Comparison of ENCODE assay signal across 15 cellular contexts in genomic region chr15:89346516-89346915, GRCh38. TPM values are rescaled to one million over a fixed set of nuclear protein-coding genes. Genes with fewer than 3 reads are reported as not detected.
DNase-seq lines count a peak whose midpoint lies in the region; ATAC-seq and TF ChIP-seq lines count a peak whose summit lies in the region.
"Had no signal": no experiment of that assay in that cellular context is flagged by ENCODE, and none has a peak within 500 bp of the region (broad histone marks: within the 10 kb centered on the region; RNA-seq: fewer than 3 reads in every experiment).

No MANE protein-coding gene starts in this region.

- H3K23ac ChIP-seq in IMR-90 (ENCODE audit: low read depth, low read length), result no peak overlapping the region

- H4K5ac ChIP-seq in IMR-90 (ENCODE audit: low read depth, low read length), result no peak overlapping the region

- H2AK5ac ChIP-seq in IMR-90 (ENCODE audit: low read depth, low read length), result no peak overlapping the region

- H3K4me1 ChIP-seq in GM23338 (ENCODE audit: insufficient read depth) (peaks cover 10% of the 10 kb centered on the region), IMR-90 (ENCODE audit: control insufficient read depth, insufficient read depth, low read length) (no peaks in the 10 kb centered on the region), endodermal cell (ENCODE audit: control insufficient read depth, insufficient read depth, low read length) (peaks cover 10% of the 10 kb centered on the region), osteoblast (ENCODE audit: insufficient read depth, low read length) (no peaks in the 10 kb centered on the region), tibial artery (no peaks in the 10 kb centered on the region)

- H2BK20ac ChIP-seq in IMR-90 (ENCODE audit: low read depth, low read length), result no peak overlapping the region

- no peak for TF ChIP-seq RAD21 in IMR-90 (IDR thresholded peaks at IDR 0.05; ENCODE audit: low read length)

- WGBS in IMR-90 (ENCODE audit: extremely low coverage in 2 of 2, insufficient read length in 1 of 2), 2 experiments, result 61% methylated on average over 3 of the region's 7 CpGs; no CpG with 5 or more reads in 1 of the 2 experiments
- whole genome bisulfite sequencing in endodermal cell (ENCODE audit: insufficient coverage in 1 of 2, insufficient read length in 1 of 2), 2 experiments, result 34 to 49% methylated on average over 4 to 7 of the region's 7 CpGs

- no peak overlapping the region for H2BK15ac ChIP-seq in IMR-90 (ENCODE audit: low read depth, low read length)

- peak; percentile 83 for DNase-seq in GM23338 (ENCODE audit: low spot score)
- DNase-seq in IMR-90, result no peak
- DNase-seq in endodermal cell, result peak; percentile 86
- peak; percentile 68 for DNase-seq in osteoblast (ENCODE audit: insufficient read length, low spot score, missing footprints)
- DNase-seq in GDM1 (lab: John Stamatoyannopoulos, UW), result no peak
- no peak for DNase-seq in tibial artery
- no peak for DNase-seq in AG08396 (ENCODE audit: low spot score)
- DNase-seq: NCI-H146, NCI-H2081 treated with DMSO at 0.1 percent for 48 hours, NCI-H345, NCI-H526 treated with DMSO at 0.1 percent for 48 hours, PC-9, SHP77 had no signal

- in situ Hi-C loops in IMR-90 (cut with MboI; ENCODE audit: low sequenced_read_pairs), result no loop called here

- dilution Hi-C loops in IMR-90 (cut with HindIII; ENCODE audit: low sequenced_read_pairs, unreplicated experiment), result no loop called here

- H3K27me3 ChIP-seq in GM23338 (ENCODE audit: insufficient read depth) (peaks cover 4% of the 10 kb centered on the region; the same call in 1 of the 2 replicates), IMR-90 (ENCODE audit: control insufficient read depth, insufficient read depth, low read length) (peaks cover 51% of the 10 kb centered on the region), endodermal cell (ENCODE audit: control insufficient read depth, insufficient read depth, low read length, poor library complexity, severe bottlenecking) (peaks cover 30% of the 10 kb centered on the region), osteoblast (ENCODE audit: insufficient read depth, low read length) (peaks cover 44% of the 10 kb centered on the region), tibial artery (peaks cover 0 to 62% of the 10 kb centered on the region in 2 donors)
- H3K27me3 ChIP-seq: BLaER1 treated with 17β-estradiol and CSF1 and Interleukin-3, amounts not matched to agents 10 nM and 100 nM had no signal

- H3K56ac ChIP-seq in IMR-90 (ENCODE audit: extremely low read depth, insufficient read depth, low read length), result no peak overlapping the region

- H3K79me1 ChIP-seq in IMR-90 (ENCODE audit: low read depth in 1 of 2, low read length in 2 of 2), result no peaks in the 10 kb centered on the region

- H3K9ac ChIP-seq in IMR-90 (ENCODE audit: low read depth, low read length), result no peak overlapping the region
- H3K9ac ChIP-seq in endodermal cell (ENCODE audit: extremely low read depth, low read length, poor library complexity, severe bottlenecking), result no peak overlapping the region
- H3K9ac ChIP-seq: BLaER1 treated with 17β-estradiol and CSF1 and Interleukin-3, amounts not matched to agents 10 nM and 100 nM had no signal

- no peaks in the 10 kb centered on the region for H3K9me1 ChIP-seq in IMR-90 (ENCODE audit: insufficient read depth, low read length)

- no peaks in the 10 kb centered on the region for H3K36me3 ChIP-seq in GM23338 (ENCODE audit: insufficient read depth)
- H3K36me3 ChIP-seq in IMR-90 (ENCODE audit: control insufficient read depth, insufficient read depth, low read length), result no peaks in the 10 kb centered on the region
- no peaks in the 10 kb centered on the region for H3K36me3 ChIP-seq in endodermal cell (ENCODE audit: control insufficient read depth, insufficient read depth, low read length)
- no peaks in the 10 kb centered on the region for H3K36me3 ChIP-seq in osteoblast (ENCODE audit: insufficient read depth, low read length)
- no peaks in the 10 kb centered on the region for H3K36me3 ChIP-seq in tibial artery
- H3K36me3 ChIP-seq: BLaER1 treated with 17β-estradiol and CSF1 and Interleukin-3, amounts not matched to agents 10 nM and 100 nM had no signal

- POLR2A ChIA-PET in IMR-90 (lab: Charles Lee; ENCODE audit: unreplicated experiment), result no interaction called here

- TF ChIP-seq CTCF in GM23338 (conservative IDR thresholded peaks at IDR 0.05; ENCODE audit: low read depth in 2 of 2), result no peak
- no peak for TF ChIP-seq CTCF in IMR-90 (conservative IDR thresholded peaks at IDR 0.05; ENCODE audit: low read depth, low read length)
- no peak for TF ChIP-seq CTCF in endodermal cell (conservative IDR thresholded peaks at IDR 0.05)
- TF ChIP-seq CTCF in osteoblast (IDR thresholded peaks at IDR 0.05; ENCODE audit: extremely low read depth, low read depth, low read length), result no peak
- TF ChIP-seq CTCF in tibial artery (IDR thresholded peaks at IDR 0.05), result no peak

- H3K9me3 Mint-ChIP-seq in GM23338, result no peaks in the 10 kb centered on the region
- no peaks in the 10 kb centered on the region for H3K9me3 Mint-ChIP-seq in endodermal cell

- no peak overlapping the region for H4K8ac ChIP-seq in IMR-90 (ENCODE audit: low read depth in 2 of 2, low read length in 2 of 2)

- no peaks in the 10 kb centered on the region for H3F3A ChIP-seq in GM23338 (replicated peaks; ENCODE audit: low read depth)

- H3K4me2 ChIP-seq in GM23338, result no peak overlapping the region
- no peak overlapping the region for H3K4me2 ChIP-seq in IMR-90 (ENCODE audit: low read depth, low read length)
- H3K4me2 ChIP-seq in osteoblast (ENCODE audit: insufficient read depth, low read length), result no peak overlapping the region
- H3K4me2 ChIP-seq: BLaER1 treated with 17β-estradiol and CSF1 and Interleukin-3, amounts not matched to agents 10 nM and 100 nM; PC-9 had no signal

- H3K4ac ChIP-seq in IMR-90 (ENCODE audit: low read depth, low read length), result no peak overlapping the region

- no peak overlapping the region for H2BK5ac ChIP-seq in IMR-90 (ENCODE audit: low read depth, low read length, poor library complexity, severe bottlenecking)

- H3K27me3 Mint-ChIP-seq in GM23338 (ENCODE audit: insufficient read depth, low read depth, poor library complexity), result peaks cover 6% of the 10 kb centered on the region
- peaks cover 43% of the 10 kb centered on the region for H3K27me3 Mint-ChIP-seq in endodermal cell (ENCODE audit: insufficient read depth)

- no peak overlapping the region for H3K14ac ChIP-seq in IMR-90 (replicated peaks; ENCODE audit: low read depth, low read length)

- H3K4me3 ChIP-seq in GM23338, result no peak overlapping the region
- no peak overlapping the region for H3K4me3 ChIP-seq in IMR-90 (ENCODE audit: insufficient read depth, low read depth, low read length)
- no peak overlapping the region for H3K4me3 ChIP-seq in endodermal cell (ENCODE audit: low read length)
- H3K4me3 ChIP-seq in osteoblast (ENCODE audit: insufficient read depth, low read length), result no peak overlapping the region
- H3K4me3 ChIP-seq in tibial artery, result no peak overlapping the region
- H3K4me3 ChIP-seq: BLaER1 treated with 17β-estradiol and CSF1 and Interleukin-3, amounts not matched to agents 10 nM and 100 nM; PC-9 had no signal

- H3K79me2 ChIP-seq in GM23338 (replicated peaks; ENCODE audit: insufficient read depth), result no peaks in the 10 kb centered on the region
- H3K79me2 ChIP-seq in osteoblast (ENCODE audit: insufficient read depth, low read length), result no peaks in the 10 kb centered on the region

- H4K20me1 ChIP-seq in GM23338 (replicated peaks; ENCODE audit: insufficient read depth) (no peaks in the 10 kb centered on the region), IMR-90 (ENCODE audit: insufficient read depth, low read length) (no peaks in the 10 kb centered on the region), osteoblast (ENCODE audit: insufficient read depth, low read length) (peaks cover 4% of the 10 kb centered on the region)
- H4K20me1 ChIP-seq: BLaER1 treated with 17β-estradiol and CSF1 and Interleukin-3, amounts not matched to agents 10 nM and 100 nM had no signal

- CTCF ChIA-PET in IMR-90 (lab: Yijun Ruan, JAX), result interaction anchor here (0.9 kb wide), 1 partner anchor 10 kb away, joined by 4 read pairs; no protein-coding TSS in a partner anchor

- no peak overlapping the region for H2BK120ac ChIP-seq in IMR-90 (ENCODE audit: low read depth, low read length)

- H3K4me1 Mint-ChIP-seq in GM23338 (peaks cover 8% of the 10 kb centered on the region; the same call in 2 of the 3 replicates), endodermal cell (no peaks in the 10 kb centered on the region)

- no peak overlapping the region for H3K27ac ChIP-seq in GM23338 (ENCODE audit: low read depth)
- no peak overlapping the region for H3K27ac ChIP-seq in IMR-90 (ENCODE audit: insufficient read depth, low read length)
- no peak overlapping the region for H3K27ac ChIP-seq in endodermal cell (ENCODE audit: low read depth, low read length)
- H3K27ac ChIP-seq in osteoblast (ENCODE audit: low read depth, low read length), result no peak overlapping the region
- H3K27ac ChIP-seq in tibial artery, result no peak overlapping the region
- H3K27ac ChIP-seq: BLaER1 treated with 17β-estradiol and CSF1 and Interleukin-3, amounts not matched to agents 10 nM and 100 nM; HL-60; PC-9 had no signal

- no peak overlapping the region for H2AK9ac ChIP-seq in IMR-90 (replicated peaks; ENCODE audit: low read depth, low read length, poor library complexity)

- H3K18ac ChIP-seq in IMR-90 (ENCODE audit: low read depth, low read length), result no peak overlapping the region

- H4K91ac ChIP-seq in IMR-90 (ENCODE audit: insufficient read depth, low read depth, low read length), result no peak overlapping the region

- H3K36me3 Mint-ChIP-seq in GM23338 (ENCODE audit: low read depth) (no peaks in the 10 kb centered on the region), endodermal cell (ENCODE audit: low read depth) (no peaks in the 10 kb centered on the region)

- intact Hi-C loops in IMR-90 (cut with micrococcal nuclease) (no loop called here), tibial artery (cut with DNase I; ENCODE audit: low total_unique reads) (no loop called here)

- no peaks in the 10 kb centered on the region for H3K9me3 ChIP-seq in IMR-90 (ENCODE audit: control insufficient read depth, insufficient read depth, low read length)
- no peaks in the 10 kb centered on the region for H3K9me3 ChIP-seq in endodermal cell (ENCODE audit: control insufficient read depth, low read length)
- H3K9me3 ChIP-seq in osteoblast (ENCODE audit: low read depth, low read length), result no peaks in the 10 kb centered on the region
- H3K9me3 ChIP-seq in tibial artery, result no peaks in the 10 kb centered on the region
- H3K9me3 ChIP-seq: BLaER1 treated with 17β-estradiol and CSF1 and Interleukin-3, amounts not matched to agents 10 nM and 100 nM had no signal

- no TSS peak for BruUV-seq in IMR-90 (replicated peaks; lab: Mats Ljungman, UMichigan)

- ATAC-seq in GM23338 (peak; percentile 98), IMR-90 (ENCODE audit: low read depth) (peak; percentile 48)

- H3K4me3 Mint-ChIP-seq in GM23338, result no peak overlapping the region
- H3K4me3 Mint-ChIP-seq in endodermal cell, result no peak overlapping the region

- H3K9me2 ChIP-seq in GM23338 (ENCODE audit: insufficient read depth), result no peaks in the 10 kb centered on the region

- TF ChIP-seq POLR2A in IMR-90 (IDR thresholded peaks at IDR 0.05; ENCODE audit: low read depth, low read length), result no peak

- peak overlapping the region; percentile 88 for H2AFZ ChIP-seq in GM23338
- H2AFZ ChIP-seq in IMR-90 (replicated peaks; ENCODE audit: low read length, poor library complexity), result no peak overlapping the region
- H2AFZ ChIP-seq in osteoblast (ENCODE audit: low read length), result no peak overlapping the region
- H2AFZ ChIP-seq: PC-9 had no signal

- H3K27ac Mint-ChIP-seq in GM23338 (no peak overlapping the region), endodermal cell (no peak overlapping the region)

RNA-seq across cellular contexts. Expression of gene POLG, which starts 11.9 kb away (rescaled TPM):
- 70.2 and 74.1 TPM in 2 replicates for total RNA-seq in GM23338 (2014; rRNA removed; shearing (Covaris generic))
- polyA plus RNA-seq in GM23338 (2016; fragmentation: Nextera tagmentation; extraction: Ambion mirVana) (28.8 and 29.0 TPM in 2 replicates), IMR-90 (2012; rRNA removed) (30.3 and 30.6 TPM in 2 replicates)
- total RNA-seq in IMR-90 (2012; rRNA removed) (18.3 and 19.9 TPM in 2 replicates), endodermal cell (10 to 100 TPM; 55.3 to 60.2 TPM), osteoblast (50.7 and 61.2 TPM in 2 replicates)
- 19.3 and 22.4 TPM in 2 replicates for polyA plus RNA-seq in IMR-90 (2012; cell fraction: cytosol; rRNA removed)
- polyA plus RNA-seq in IMR-90 (2012; cell fraction: nucleus; rRNA removed; ENCODE audit: low replicate concordance), result 164 and 186 TPM in 2 replicates
- polyA plus RNA-seq in endodermal cell (2013, experiment 1 of 2), result 39.6 TPM
- 40.7 TPM for polyA plus RNA-seq in endodermal cell (2013, experiment 2 of 2)

Comparison
In these comparisons a context has a peak if more than half of its experiments do, and no peak if none do; other contexts are left out.
1. DNase-seq: peak in GM23338 (single experiment), endodermal cell (single experiment) and osteoblast (single experiment); none in IMR-90 (single experiment), GDM1 (single experiment), tibial artery (0 of 2) and AG08396 (single experiment).